8 cellular contexts compared by ENCODE assay signal in genomic region chr20:52190437-52191131, GRCh38. TPM values are rescaled to one million over a fixed set of nuclear protein-coding genes. Genes with fewer than 3 reads are reported as not detected.
A peak's percentile ranks its signal among the peaks of the same experiment; 100 is the strongest.
DNase-seq lines count a peak whose midpoint lies in the region; ATAC-seq, FAIRE-seq and TF ChIP-seq lines count a peak whose summit lies in the region.

No MANE protein-coding gene starts in this region.

- intact Hi-C loops in CD8-positive, alpha-beta T cell (cut with DNase I, micrococcal nuclease) = loop anchor here in 1 of 2 experiments (5.0 kb wide), 1 partner anchor 202 kb away; no protein-coding TSS in a partner anchor
- intact Hi-C loops in breast epithelium (cut with DNase I; ENCODE audit: low total_unique reads) = no loop called here

- H3K27ac ChIP-seq in CD8-positive, alpha-beta T cell (ENCODE audit: low read depth, low read length) = peak overlapping the region; percentile 84
- H3K27ac ChIP-seq in breast epithelium (peak overlapping the region; percentile 89 to 91), keratinocyte (ENCODE audit: control insufficient read depth, insufficient read depth, low read length) (peak overlapping the region; percentile 97)

- peak overlapping the region; percentile 93 for H3K27ac Mint-ChIP-seq in CD8-positive, alpha-beta T cell
- H3K27ac Mint-ChIP-seq in T-helper 17 cell = peak overlapping the region; percentile 87

- H3K27me3 Mint-ChIP-seq in CD8-positive, alpha-beta T cell (ENCODE audit: low read depth) = no peaks in the 10 kb centered on the region
- no peaks in the 10 kb centered on the region for H3K27me3 Mint-ChIP-seq in T-helper 17 cell

- CTCF ChIA-PET in CD8-positive, alpha-beta T cell (lab: Charles Lee) = interaction anchor here (0.9 kb wide), 1 partner anchor 43 kb away, joined by 3 read pairs; no protein-coding TSS in a partner anchor

- H3K36me3 ChIP-seq in CD8-positive, alpha-beta T cell (ENCODE audit: insufficient read depth, low read length) = no peaks in the 10 kb centered on the region
- no peaks in the 10 kb centered on the region for H3K36me3 ChIP-seq in breast epithelium
- peaks cover 4% of the 10 kb centered on the region in 2 experiments for H3K36me3 ChIP-seq in keratinocyte (ENCODE audit: control insufficient read depth in 2 of 2, extremely low read depth in 1 of 2, insufficient read depth in 2 of 2, low read length in 2 of 2)

- peak overlapping the region; percentile 92 for H3K4me3 Mint-ChIP-seq in CD8-positive, alpha-beta T cell
- peak overlapping the region; percentile 92 for H3K4me3 Mint-ChIP-seq in T-helper 17 cell

- peak in 5 of 7 experiments; percentile 4 to 51 (median 22) for DNase-seq in CD8-positive, alpha-beta T cell
- DNase-seq in HT-29 (ENCODE audit: low spot score) (peak; percentile 64), T-helper 17 cell (no peak), breast epithelium (ENCODE audit: low spot score in 2 of 2) (no peak), keratinocyte (ENCODE audit: low read depth, low spot score) (no peak), globus pallidus (ENCODE audit: low spot score) (no peak)
- DNase-seq in stimulated activated CD4-positive, alpha-beta T cell treated with anti-CD3 and anti-CD28 coated beads, Interleukin-2, amount 100 ng/mL, for 48 hours = peak; percentile 29 to 30

- no peak for TF ChIP-seq CTCF in CD8-positive, alpha-beta T cell (IDR thresholded peaks at IDR 0.05)
- TF ChIP-seq CTCF in breast epithelium (IDR thresholded peaks at IDR 0.05) (no peak), keratinocyte (optimal IDR thresholded peaks at IDR 0.05 in 1 of 3, IDR thresholded peaks at IDR 0.05 in 1 of 3, conservative IDR thresholded peaks at IDR 0.05 in 1 of 3; ENCODE audit: extremely low read depth in 1 of 3, insufficient read depth in 2 of 3, low read length in 3 of 3) (no peak)

- H3K9me3 ChIP-seq in CD8-positive, alpha-beta T cell (ENCODE audit: low read length) = no peaks in the 10 kb centered on the region
- no peaks in the 10 kb centered on the region for H3K9me3 ChIP-seq in T-helper 17 cell (ENCODE audit: control insufficient read depth, low read length, poor library complexity, severe bottlenecking)
- no peaks in the 10 kb centered on the region for H3K9me3 ChIP-seq in breast epithelium
- no peaks in the 10 kb centered on the region for H3K9me3 ChIP-seq in keratinocyte (ENCODE audit: control insufficient read depth, low read depth, low read length)

- H3K4me3 ChIP-seq in CD8-positive, alpha-beta T cell (ENCODE audit: low read depth, low read length) = peak overlapping the region; percentile 67
- H3K4me3 ChIP-seq in breast epithelium = peak overlapping the region; percentile 75 to 91 (median 91)
- peak overlapping the region; percentile 88 to 97 (median 89) for H3K4me3 ChIP-seq in keratinocyte (ENCODE audit: control insufficient read depth in 2 of 3, extremely low read depth in 1 of 3, insufficient read depth in 2 of 3, low read depth in 1 of 3, low read length in 3 of 3)

- peaks cover 16% of the 10 kb centered on the region for H3K36me3 Mint-ChIP-seq in CD8-positive, alpha-beta T cell
- no peaks in the 10 kb centered on the region for H3K36me3 Mint-ChIP-seq in T-helper 17 cell (ENCODE audit: low read depth)

- H3K4me2 ChIP-seq in keratinocyte (ENCODE audit: control insufficient read depth, extremely low read depth, insufficient read depth, low read depth, low read length) = peak overlapping the region; percentile 76

- peaks cover 16% of the 10 kb centered on the region for H3K4me1 ChIP-seq in CD8-positive, alpha-beta T cell (ENCODE audit: insufficient read depth, low read length)
- no peaks in the 10 kb centered on the region for H3K4me1 ChIP-seq in breast epithelium
- peaks cover 13% of the 10 kb centered on the region for H3K4me1 ChIP-seq in keratinocyte (ENCODE audit: control insufficient read depth, extremely low read depth, insufficient read depth, low read length)

- POLR2A ChIA-PET in CD8-positive, alpha-beta T cell (lab: Charles Lee) = interaction anchor here (0.6 to 1.3 kb wide), 2 partner anchors 14 to 1458 kb away, joined by 3 to 5 read pairs; no protein-coding TSS in a partner anchor

- dilution Hi-C loops in keratinocyte (cut with MboI; ENCODE audit: extremely low pct_ligation_motif_present, low sequenced_read_pairs) = no loop called here

- peaks cover 20% of the 10 kb centered on the region for H3K4me1 Mint-ChIP-seq in CD8-positive, alpha-beta T cell (ENCODE audit: low read depth)
- peaks cover 8% of the 10 kb centered on the region for H3K4me1 Mint-ChIP-seq in T-helper 17 cell

- no peaks in the 10 kb centered on the region for H4K20me1 ChIP-seq in keratinocyte (ENCODE audit: control insufficient read depth, extremely low read depth, insufficient read depth, low read length)

- H2AFZ ChIP-seq in keratinocyte (ENCODE audit: control insufficient read depth, low read length) = peak overlapping the region; percentile 38

- TF ChIP-seq POLR2A in breast epithelium (IDR thresholded peaks at IDR 0.05) = no peak

- H3K9ac ChIP-seq in keratinocyte (ENCODE audit: control insufficient read depth, extremely low read depth, insufficient read depth, low read length) = peak overlapping the region; percentile 91

- H3K9me3 Mint-ChIP-seq in CD8-positive, alpha-beta T cell = no peaks in the 10 kb centered on the region

- no peak for FAIRE-seq in keratinocyte (lab: Jason Lieb, UNC)

- no peak for ATAC-seq in CD8-positive, alpha-beta T cell
- ATAC-seq in GM19351 (IDR thresholded peaks at IDR 0.05; ENCODE audit: unreplicated experiment) (peak; percentile 41), T-helper 17 cell (no peak)

- H3K9me1 ChIP-seq in keratinocyte (ENCODE audit: control insufficient read depth, extremely low read depth, insufficient read depth, low read length) = no peaks in the 10 kb centered on the region

- H3K27me3 ChIP-seq in CD8-positive, alpha-beta T cell (ENCODE audit: insufficient read depth, low read length) = no peaks in the 10 kb centered on the region
- H3K27me3 ChIP-seq in breast epithelium (no peaks in the 10 kb centered on the region), keratinocyte (ENCODE audit: control insufficient read depth, extremely low read depth, insufficient read depth, low read length) (no peaks in the 10 kb centered on the region)

- peaks cover 22% of the 10 kb centered on the region for H3K79me2 ChIP-seq in keratinocyte (ENCODE audit: control insufficient read depth, insufficient read depth, low read length)

RNA-seq across cellular contexts. Expression of gene ZFP64, which starts 1.0 kb away (rescaled TPM):
- 1 to 10 TPM; 2.4 to 2.7 TPM for total RNA-seq in CD8-positive, alpha-beta T cell
- 16.5 and 22.2 TPM in 2 replicates for total RNA-seq in HT-29 (2014; rRNA removed; shearing (Covaris generic))
- total RNA-seq in T-helper 17 cell (1 to 10 TPM; 7.5 to 9.8 TPM), breast epithelium (10 to 100 TPM in 2 of 3 donors, 1 to 10 TPM in 1; 8.5 to 13.0 (median 11.5) TPM)
- polyA plus RNA-seq in keratinocyte = 27.9 to 36.1 TPM (median 34.3 TPM) in 3 replicates
- 9.1 TPM for polyA plus RNA-seq in keratinocyte (2011; ENCODE audit: low read depth)
- polyA plus RNA-seq in keratinocyte (2011; cell fraction: cytosol; rRNA removed) = 29.2 and 37.9 TPM in 2 replicates
- 31.1 and 34.0 TPM in 2 replicates for polyA plus RNA-seq in keratinocyte (2011; cell fraction: nucleus; rRNA removed)
- polyA plus RNA-seq in keratinocyte (2012; ENCODE audit: low replicate concordance) = 13.9 and 24.5 TPM in 2 replicates
- polyA minus RNA-seq in keratinocyte = 87.2 to 119 TPM (median 95.8 TPM) in 3 replicates
- 33.2 TPM for polyA minus RNA-seq in keratinocyte (2011; cell fraction: cytosol; rRNA and poly(A)+ RNA removed)
- polyA minus RNA-seq in keratinocyte (2011; cell fraction: nucleus; rRNA and poly(A)+ RNA removed) = 43.6 and 51.9 TPM in 2 replicates

Comparison
In these comparisons a context has a peak if more than half of its experiments do, and no peak if none do; other contexts are left out.
1. DNase-seq: peak in CD8-positive, alpha-beta T cell (5 of 7), HT-29 (single experiment) and stimulated activated CD4-positive, alpha-beta T cell treated with anti-CD3 and anti-CD28 coated beads, Interleukin-2, amount 100 ng/mL, for 48 hours (2 of 2); none in T-helper 17 cell (0 of 3), breast epithelium (0 of 2), keratinocyte (single experiment) and globus pallidus (single experiment).
2. Peak in every context shown above with its lines, with median percentiles within 50 percentile points of each other: H3K27ac ChIP-seq and H3K4me3 ChIP-seq.